ENCODE assay signal across 12 cellular contexts in the genomic region with DNA sequence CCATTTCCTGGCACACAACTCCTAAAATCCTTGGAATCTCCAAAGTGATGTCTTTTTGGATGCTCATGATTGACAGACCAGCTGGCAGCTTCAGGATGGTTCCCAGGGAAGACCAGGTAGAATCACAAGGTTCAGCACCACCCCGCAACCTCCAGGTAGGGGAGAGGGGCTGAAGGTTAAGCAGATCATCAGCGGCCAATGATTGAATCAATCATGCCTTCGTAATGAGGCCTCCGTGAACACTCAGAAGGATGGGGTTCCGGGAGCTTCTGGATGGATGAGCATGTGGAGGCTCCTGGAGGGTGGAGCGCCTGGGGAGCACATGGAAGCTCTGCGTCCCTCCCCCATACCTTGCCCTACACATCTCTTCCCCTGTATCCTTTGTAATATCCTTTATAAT.
DNase-seq lines count a peak whose midpoint lies in the region; ATAC-seq and TF ChIP-seq lines count a peak whose summit lies in the region.
"Had no signal": no experiment of that assay in that cellular context is flagged by ENCODE, and none has a peak within 500 bp of the region (broad histone marks: within the 10 kb centered on the region; RNA-seq: fewer than 3 reads in every experiment).

No MANE protein-coding gene starts in this region.

- H3K9me3 Mint-ChIP-seq in Caco-2 (ENCODE audit: unreplicated experiment) = no peaks in the 10 kb centered on the region

- intact Hi-C loops in Caco-2 (cut with micrococcal nuclease; ENCODE audit: unreplicated experiment) (no loop called here), colonic mucosa (cut with DNase I) (no loop called here)

- H2AFZ ChIP-seq in neuronal stem cell (ENCODE audit: low read length) = no peak overlapping the region

- H3K27ac ChIP-seq in AG04450 (ENCODE audit: low read depth, low read length) = peak overlapping the region; percentile 99
- H3K27ac ChIP-seq in colonic mucosa = no peak overlapping the region
- no peak overlapping the region for H3K27ac ChIP-seq in neuronal stem cell (replicated peaks; ENCODE audit: low read length)

- DNase-seq in AG04450 (ENCODE audit: low read depth, low spot score) (no peak), Caco-2 (no peak), colonic mucosa (peak; percentile 17), neuronal stem cell (ENCODE audit: low spot score) (no peak), NOMO-1 treated with dmso at 0.1 percent for 144 hours (lab: John Stamatoyannopoulos, UW; ENCODE audit: unreplicated experiment) (no peak), DMS153 treated with DMSO at 0.1 percent for 48 hours (lab: John Stamatoyannopoulos, UW; ENCODE audit: unreplicated experiment) (no peak)
- DNase-seq: activated CD4-positive, alpha-beta T cell treated with anti-CD3 and anti-CD28 coated beads, Interleukin-2, amount 50 U/mL, for 48 hours; glutamatergic neuron; nucleus accumbens; SW 1271 had no signal

- H3K4me2 ChIP-seq in neuronal stem cell (ENCODE audit: insufficient read depth, low read length, poor library complexity, severe bottlenecking) = no peak overlapping the region

- H3K27ac Mint-ChIP-seq in Caco-2 (ENCODE audit: unreplicated experiment) = peak overlapping the region; percentile 35

- TF ChIP-seq CTCF in AG04450 (IDR thresholded peaks at IDR 0.05; ENCODE audit: low read depth, low read length) (no peak), Caco-2 (IDR thresholded peaks at IDR 0.05; ENCODE audit: insufficient read depth in 1 of 2, low read depth in 1 of 2, low read length in 1 of 2, severe bottlenecking in 1 of 2, unreplicated experiment in 1 of 2) (no peak), colonic mucosa (IDR thresholded peaks at IDR 0.05) (no peak)

- peak overlapping the region; percentile 30 for H2BK15ac ChIP-seq in neuronal stem cell (ENCODE audit: low read length)

- peak overlapping the region; percentile 64 for H2AK5ac ChIP-seq in neuronal stem cell (ENCODE audit: low read depth, low read length)

- CTCF ChIA-PET in AG04450 (lab: Charles Lee) = no interaction called here
- CTCF ChIA-PET in Caco-2 (lab: Charles Lee) = interaction anchor here (0.8 kb wide), 1 partner anchor 90 kb away, joined by 5 read pairs; no protein-coding TSS in a partner anchor

- ATAC-seq in GM21825 (IDR thresholded peaks at IDR 0.05; ENCODE audit: unreplicated experiment) (no peak), GM21526 (IDR thresholded peaks at IDR 0.05; ENCODE audit: low FRiP score, unreplicated experiment) (no peak)

- no peak overlapping the region for H3K4ac ChIP-seq in neuronal stem cell (ENCODE audit: low read length)

- no peak overlapping the region for H3K4me3 Mint-ChIP-seq in Caco-2 (ENCODE audit: unreplicated experiment)

- WGBS in neuronal stem cell (ENCODE audit: extremely low coverage in 2 of 2, insufficient read length in 2 of 2, insufficient replicate concordance in 1 of 2), 2 donors = no CpG with 5 or more reads among the region's 7 CpGs

- no peak overlapping the region for H2BK12ac ChIP-seq in neuronal stem cell (ENCODE audit: low read length)

- H3K23ac ChIP-seq in neuronal stem cell (ENCODE audit: low read depth, low read length, poor library complexity) = no peak overlapping the region

- H3K4me1 ChIP-seq in Caco-2 (peaks cover 45% of the 10 kb centered on the region), colonic mucosa (peaks cover 45% of the 10 kb centered on the region), neuronal stem cell (ENCODE audit: control insufficient read depth in 2 of 2, insufficient read depth in 1 of 2, low read depth in 1 of 2, low read length in 2 of 2) (peaks cover 17 to 24% of the 10 kb centered on the region in 2 donors)

- no peak overlapping the region for H3K4me3 ChIP-seq in AG04450 (ENCODE audit: low read depth, low read length)
- H3K4me3 ChIP-seq in Caco-2 (ENCODE audit: low read depth, low read length) = no peak overlapping the region
- no peak overlapping the region for H3K4me3 ChIP-seq in colonic mucosa
- no peak overlapping the region for H3K4me3 ChIP-seq in neuronal stem cell (ENCODE audit: low read length in 2 of 2)

- H2BK5ac ChIP-seq in neuronal stem cell (ENCODE audit: low read length) = no peak overlapping the region

- H3K79me1 ChIP-seq in neuronal stem cell (ENCODE audit: low read depth, low read length) = peaks cover under 1% of the 10 kb centered on the region

- peaks cover 74% of the 10 kb centered on the region for H3K36me3 Mint-ChIP-seq in Caco-2 (ENCODE audit: insufficient read depth, unreplicated experiment)

- H3K18ac ChIP-seq in neuronal stem cell (ENCODE audit: low read length) = no peak overlapping the region

- H3K9ac ChIP-seq in colonic mucosa (ENCODE audit: low read depth in 2 of 2, low read length in 2 of 2) (no peak overlapping the region), neuronal stem cell (ENCODE audit: low read depth, low read length, poor library complexity) (no peak overlapping the region)

- H3K27me3 ChIP-seq in AG04450 (ENCODE audit: control insufficient read depth, insufficient read depth, low read length) (no peaks in the 10 kb centered on the region), Caco-2 (replicated peaks; ENCODE audit: control insufficient read depth, insufficient read depth, low read length) (no peaks in the 10 kb centered on the region), colonic mucosa (no peaks in the 10 kb centered on the region), neuronal stem cell (ENCODE audit: control insufficient read depth in 3 of 3, insufficient read depth in 3 of 3, low read depth in 1 of 3, low read length in 3 of 3) (no peaks in the 10 kb centered on the region)

- peaks cover 59% of the 10 kb centered on the region for H3K4me1 Mint-ChIP-seq in Caco-2 (ENCODE audit: low read depth, unreplicated experiment)

- no TSS peak for BruUV-seq in Caco-2 (replicated peaks; lab: Mats Ljungman, UMichigan)

- peaks cover 12% of the 10 kb centered on the region; the same call in 1 of the 2 replicates for H3K9me3 ChIP-seq in AG04450 (ENCODE audit: control insufficient read depth, insufficient read depth, low read length)
- no peaks in the 10 kb centered on the region for H3K9me3 ChIP-seq in Caco-2
- H3K9me3 ChIP-seq in colonic mucosa = no peaks in the 10 kb centered on the region
- H3K9me3 ChIP-seq in neuronal stem cell (replicated peaks in 1 of 2; ENCODE audit: control insufficient read depth in 2 of 2, insufficient read depth in 1 of 2, low read depth in 1 of 2, low read length in 2 of 2) = no peaks in the 10 kb centered on the region

- no peak overlapping the region for H4K91ac ChIP-seq in neuronal stem cell (ENCODE audit: low read depth, low read length, poor library complexity)

- H3K36me3 ChIP-seq in Caco-2 (ENCODE audit: control insufficient read depth, insufficient read depth, low read length) = no peaks in the 10 kb centered on the region; the same call in 1 of the 2 replicates
- no peaks in the 10 kb centered on the region for H3K36me3 ChIP-seq in colonic mucosa
- H3K36me3 ChIP-seq in neuronal stem cell (replicated peaks in 1 of 2; ENCODE audit: control insufficient read depth in 2 of 2, insufficient read depth in 2 of 2, low read length in 2 of 2) = no peaks in the 10 kb centered on the region

- no peaks in the 10 kb centered on the region for H3K27me3 Mint-ChIP-seq in Caco-2 (ENCODE audit: insufficient read depth, unreplicated experiment)

- H2BK120ac ChIP-seq in neuronal stem cell (ENCODE audit: low read depth, low read length) = no peak overlapping the region

- H3K14ac ChIP-seq in neuronal stem cell (ENCODE audit: low read length) = no peak overlapping the region

- POLR2A ChIA-PET in AG04450 (lab: Yijun Ruan, JAX) = no interaction called here
- POLR2A ChIA-PET in Caco-2 (lab: Charles Lee) = no interaction called here

- no peak overlapping the region for H4K8ac ChIP-seq in neuronal stem cell (ENCODE audit: low read depth, low read length)
